Comparison of ENCODE assay signal across 8 cellular contexts in genomic region chr20:62616728-62617621, GRCh38. TPM values are rescaled to one million over a fixed set of nuclear protein-coding genes. Genes with fewer than 3 reads are reported as not detected.
DNase-seq lines count a peak whose midpoint lies in the region; ATAC-seq, FAIRE-seq and TF ChIP-seq lines count a peak whose summit lies in the region.

No MANE protein-coding gene starts in this region.

- 19% methylated on average over 26 of the region's 26 CpGs for WGBS in HepG2 (ENCODE audit: low lambda C conversion rate)

- TF ChIP-seq RAD21 in HepG2 (CRISPR knock-in tag; IDR thresholded peaks at IDR 0.05), result peak; percentile 99

- POLR2A ChIA-PET in HepG2 (lab: Yijun Ruan, JAX), result interaction anchor here (1.3 kb wide), 1 partner anchor 117 kb away, joined by 6 read pairs; no protein-coding TSS in a partner anchor

- H4K20me1 ChIP-seq in HepG2 (ENCODE audit: insufficient read depth, low read length), result no peaks in the 10 kb centered on the region

- no peaks in the 10 kb centered on the region for H3K9me3 ChIP-seq in HepG2 (ENCODE audit: low read length)

- CTCF ChIA-PET in HepG2 (lab: Yijun Ruan, JAX; ENCODE audit: low intra/inter-chr PET ratio, low total read pairs), result interaction anchor here (1.8 to 3.5 kb wide), 3 partner anchors 100 to 175 kb away, joined by 10 to 27 read pairs (median 25); no protein-coding TSS in a partner anchor

- in situ Hi-C loops in HepG2 (cut with HindIII; ENCODE audit: extremely low pct_ligation_motif_present, low pct_unique_long_range_greater_than_20kb), result loop anchor here (5.0 kb wide), 1 partner anchor 115 kb away; no protein-coding TSS in a partner anchor

- peak overlapping the region; percentile 65 for H3K4me2 ChIP-seq in HepG2 (ENCODE audit: low read depth, low read length)

- peak overlapping the region; percentile 16; the same call in 1 of the 2 replicates for H3K9ac ChIP-seq in HepG2 (ENCODE audit: insufficient read depth, low read depth, low read length)

- no peak for FAIRE-seq in HepG2 (lab: Jason Lieb, UNC)

- intact Hi-C loops in HepG2 (cut with micrococcal nuclease; ENCODE audit: unreplicated experiment), result loop anchor here (1.0 to 5.0 kb wide), 4 partner anchors 101 to 205 kb away; no protein-coding TSS in a partner anchor

- no peak for TF ChIP-seq POLR2A in HepG2 (IDR thresholded peaks at IDR 0.05; ENCODE audit: insufficient read depth in 1 of 2, low read depth in 2 of 2, low read length in 2 of 2)

- DNase-seq in GM12864 (ENCODE audit: low read depth), result no peak
- DNase-seq in NCI-H2171 (lab: John Stamatoyannopoulos, UW), result peak; percentile 58
- peak; percentile 80 for DNase-seq in activated CD4-positive, CD25-positive, alpha-beta regulatory T cell treated with anti-CD3 and anti-CD28 coated beads, Interleukin-2, amount 50 U/mL, for 72 hours
- peak; percentile 48 for DNase-seq in cerebellar cortex (ENCODE audit: low spot score)
- peak; percentile 71 for DNase-seq in HepG2 (ENCODE audit: low spot score)
- DNase-seq in stimulated activated CD4-positive, alpha-beta T cell treated with anti-CD3 and anti-CD28 coated beads, TNF-alpha, amount 100 ng/mL, for 24 hours (ENCODE audit: low read depth in 3 of 3), result peak; percentile 46 to 77 (median 49)

- TF ChIP-seq EP300 in HepG2 (IDR thresholded peaks at IDR 0.05; ENCODE audit: low read depth in 2 of 2, low read length in 2 of 2), result no peak; a peak in 1 of 4 replicates
- TF ChIP-seq EP300 in HepG2 (CRISPR knock-in tag; IDR thresholded peaks at IDR 0.05; ENCODE audit: borderline replicate concordance), result no peak

- no peak overlapping the region for H3K27ac ChIP-seq in HepG2 (ENCODE audit: extremely low read length, insufficient read depth, low read length)

- H3K4me3 ChIP-seq in GM12864 (ENCODE audit: low read depth, low read length) (peak overlapping the region; percentile 1; the same call in 1 of the 2 replicates), HepG2 (replicated peaks in 1 of 3; ENCODE audit: insufficient read depth in 1 of 3, low read depth in 2 of 3, low read length in 3 of 3) (peak overlapping the region in 1 of 3 experiments; percentile 57; a peak in 1 of 6 replicates)

- peaks cover 5 to 52% of the 10 kb centered on the region in 2 experiments; a peak in 4 of 5 replicates for H3K27me3 ChIP-seq in HepG2 (ENCODE audit: control insufficient read depth in 1 of 2, insufficient read depth in 2 of 2, low read length in 2 of 2)

- no peak overlapping the region for H2AFZ ChIP-seq in HepG2 (ENCODE audit: low read length)

- H3K36me3 ChIP-seq in HepG2 (replicated peaks in 1 of 2; ENCODE audit: control insufficient read depth in 1 of 2, insufficient read depth in 2 of 2, low read length in 2 of 2), result no peaks in the 10 kb centered on the region

- BruUV-seq in HepG2 (replicated peaks; lab: Mats Ljungman, UMichigan), result no TSS peak

- ATAC-seq in HG02642 (IDR thresholded peaks at IDR 0.05; ENCODE audit: poor library complexity, unreplicated experiment), result peak; percentile 62
- peak; percentile 97 for ATAC-seq in HepG2
- no peak for ATAC-seq in HG02571 (IDR thresholded peaks at IDR 0.05; ENCODE audit: unreplicated experiment)

- TF ChIP-seq CTCF in GM12864 (IDR thresholded peaks at IDR 0.05; ENCODE audit: low read depth, low read length, missing control alignments) (peak; percentile 96), HepG2 (CRISPR knock-in tag; IDR thresholded peaks at IDR 0.05) (peak; percentile 100)

- peaks cover 38% of the 10 kb centered on the region for H3K4me1 ChIP-seq in HepG2 (ENCODE audit: insufficient read depth, low read length)

- no peaks in the 10 kb centered on the region for H3K79me2 ChIP-seq in HepG2 (ENCODE audit: insufficient read depth, low read length)

TF ChIP-seq in HepG2, 621 proteins besides CTCF, POLR2A, EP300 and RAD21 (continues in another document):
- TF ChIP-seq ELF1 (CRISPR knock-in tag; IDR thresholded peaks at IDR 0.05) (peak; percentile 57; the same call in 1 of the 2 replicates), TFDP2 (CRISPR knock-in tag; IDR thresholded peaks at IDR 0.05) (no peak), JUN (CRISPR knock-in tag; IDR thresholded peaks at IDR 0.05) (no peak), ZNF136 (CRISPR knock-in tag; IDR thresholded peaks at IDR 0.05; ENCODE audit: low read depth) (peak; percentile 88), GPN1 (CRISPR knock-in tag; IDR thresholded peaks at IDR 0.05; ENCODE audit: borderline replicate concordance) (peak; percentile 47; the same call in 1 of the 2 replicates), ZNF362 (CRISPR knock-in tag; IDR thresholded peaks at IDR 0.05; ENCODE audit: borderline replicate concordance) (no peak), ZNF567 (CRISPR knock-in tag; IDR thresholded peaks at IDR 0.05; ENCODE audit: borderline replicate concordance) (peak; percentile 62; the same call in 1 of the 2 replicates), SRSF1 (optimal IDR thresholded peaks at IDR 0.05; ENCODE audit: low read depth, low read length) (no peak)

RNA-seq across cellular contexts. Expression of gene SLCO4A1, which starts 25.3 kb away (rescaled TPM):
- total RNA-seq in HepG2 (2016; rRNA removed; fragmentation: Illumina TruSeq; extraction: Trizol), result 23.8 and 55.5 TPM in 2 replicates
- 21.3 and 22.4 TPM in 2 replicates for total RNA-seq in HepG2 (2016; cell fraction: cytosol; rRNA removed; fragmentation: Illumina TruSeq; extraction: Trizol; ENCODE audit: low read depth)
- 20.7 and 58.6 TPM in 2 replicates for total RNA-seq in HepG2 (2016; cell fraction: insoluble cytoplasmic fraction; rRNA removed; fragmentation: Illumina TruSeq; extraction: Trizol)
- 31.3 and 32.0 TPM in 2 replicates for total RNA-seq in HepG2 (2016; cell fraction: membrane; rRNA removed; fragmentation: Illumina TruSeq; extraction: Trizol)
- 55.7 and 65.4 TPM in 2 replicates for total RNA-seq in HepG2 (2016; cell fraction: nucleus; rRNA removed; fragmentation: Illumina TruSeq; extraction: Trizol)
- 91.3 and 112 TPM in 2 replicates for polyA plus RNA-seq in HepG2 (2011; rRNA removed)
- polyA plus RNA-seq in HepG2 (2011; cell fraction: cytosol; rRNA removed), result 53.2 and 96.9 TPM in 2 replicates
- polyA plus RNA-seq in HepG2 (2011; cell fraction: nucleus; rRNA removed), result 133 and 239 TPM in 2 replicates
- 48.1 and 97.6 TPM in 2 replicates for polyA plus RNA-seq in HepG2 (2012)
- 14.3 and 17.6 TPM in 2 replicates for polyA plus RNA-seq in HepG2 (2016; cell fraction: cytosol; fragmentation: Illumina TruSeq; extraction: Trizol; ENCODE audit: low read depth)
- 25.9 and 26.2 TPM in 2 replicates for polyA plus RNA-seq in HepG2 (2016; cell fraction: insoluble cytoplasmic fraction; fragmentation: Illumina TruSeq; extraction: Trizol; ENCODE audit: low read depth)
- polyA plus RNA-seq in HepG2 (2016; cell fraction: membrane; fragmentation: Illumina TruSeq; extraction: Trizol; ENCODE audit: low read depth), result 21.9 and 22.4 TPM in 2 replicates
- polyA plus RNA-seq in HepG2 (2016; cell fraction: nucleus; fragmentation: Illumina TruSeq; extraction: Trizol; ENCODE audit: insufficient read depth, low read depth), result 114 and 125 TPM in 2 replicates
- polyA minus RNA-seq in HepG2 (2011; rRNA and poly(A)+ RNA removed; ENCODE audit: low replicate concordance), result 44.0 and 104 TPM in 2 replicates
- 27.7 and 39.2 TPM in 2 replicates for polyA minus RNA-seq in HepG2 (2011; cell fraction: cytosol; rRNA and poly(A)+ RNA removed)
- 31.2 and 42.4 TPM in 2 replicates for polyA minus RNA-seq in HepG2 (2011; cell fraction: nucleus; rRNA and poly(A)+ RNA removed)
